2 cellular contexts compared by ENCODE assay signal in the genomic region with DNA sequence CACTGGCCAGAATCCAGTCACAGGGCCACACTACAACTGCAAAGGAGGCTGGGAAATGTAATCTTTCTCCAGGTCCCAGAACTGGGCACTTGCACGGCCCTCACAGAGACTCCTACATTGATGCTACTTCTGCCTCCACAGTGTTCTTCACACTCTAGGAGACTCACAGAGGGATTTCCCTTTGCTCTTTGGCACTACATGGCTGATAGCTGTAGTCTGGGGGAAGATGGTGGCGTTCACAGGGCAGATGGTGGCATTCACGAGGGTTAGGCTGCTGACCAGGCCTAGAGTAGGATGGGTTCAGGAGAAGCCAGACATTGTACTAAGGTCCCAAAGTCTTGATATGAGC.
TF ChIP-seq lines count a peak whose summit lies in the region.

No MANE protein-coding gene starts in this region.

TF ChIP-seq in WTC11, 78 proteins besides CTCF, POLR2A, EP300 and RAD21:
- TF ChIP-seq FOXJ3 (CRISPR knock-in tag; IDR thresholded peaks at IDR 0.05; ENCODE audit: borderline replicate concordance): no peak
- no peak for TF ChIP-seq GABPB1 (CRISPR knock-in tag; IDR thresholded peaks at IDR 0.05)
- TF ChIP-seq, protein P1, sequence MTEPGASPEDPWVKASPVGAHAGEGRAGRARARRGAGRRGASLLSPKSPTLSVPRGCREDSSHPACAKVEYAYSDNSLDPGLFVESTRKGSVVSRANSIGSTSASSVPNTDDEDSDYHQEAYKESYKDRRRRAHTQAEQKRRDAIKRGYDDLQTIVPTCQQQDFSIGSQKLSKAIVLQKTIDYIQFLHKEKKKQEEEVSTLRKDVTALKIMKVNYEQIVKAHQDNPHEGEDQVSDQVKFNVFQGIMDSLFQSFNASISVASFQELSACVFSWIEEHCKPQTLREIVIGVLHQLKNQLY (CRISPR knock-in tag; IDR thresholded peaks at IDR 0.05): no peak
- TF ChIP-seq RORB (CRISPR knock-in tag; IDR thresholded peaks at IDR 0.05): no peak
- no peak for TF ChIP-seq ELF4 (CRISPR knock-in tag; IDR thresholded peaks at IDR 0.05; ENCODE audit: low read depth)
- no peak for TF ChIP-seq GTF2I (CRISPR knock-in tag; conservative IDR thresholded peaks at IDR 0.05)
- TF ChIP-seq, protein P2, sequence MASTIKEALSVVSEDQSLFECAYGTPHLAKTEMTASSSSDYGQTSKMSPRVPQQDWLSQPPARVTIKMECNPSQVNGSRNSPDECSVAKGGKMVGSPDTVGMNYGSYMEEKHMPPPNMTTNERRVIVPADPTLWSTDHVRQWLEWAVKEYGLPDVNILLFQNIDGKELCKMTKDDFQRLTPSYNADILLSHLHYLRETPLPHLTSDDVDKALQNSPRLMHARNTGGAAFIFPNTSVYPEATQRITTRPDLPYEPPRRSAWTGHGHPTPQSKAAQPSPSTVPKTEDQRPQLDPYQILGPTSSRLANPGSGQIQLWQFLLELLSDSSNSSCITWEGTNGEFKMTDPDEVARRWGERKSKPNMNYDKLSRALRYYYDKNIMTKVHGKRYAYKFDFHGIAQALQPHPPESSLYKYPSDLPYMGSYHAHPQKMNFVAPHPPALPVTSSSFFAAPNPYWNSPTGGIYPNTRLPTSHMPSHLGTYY (CRISPR knock-in tag; IDR thresholded peaks at IDR 0.05): no peak
- TF ChIP-seq ZNF317 (CRISPR knock-in tag; IDR thresholded peaks at IDR 0.05; ENCODE audit: borderline replicate concordance, low read depth): no peak
- TF ChIP-seq NFATC4 (CRISPR knock-in tag; IDR thresholded peaks at IDR 0.05): no peak
- TF ChIP-seq, protein P3, sequence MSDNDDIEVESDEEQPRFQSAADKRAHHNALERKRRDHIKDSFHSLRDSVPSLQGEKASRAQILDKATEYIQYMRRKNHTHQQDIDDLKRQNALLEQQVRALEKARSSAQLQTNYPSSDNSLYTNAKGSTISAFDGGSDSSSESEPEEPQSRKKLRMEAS (CRISPR knock-in tag; IDR thresholded peaks at IDR 0.05): no peak
- TF ChIP-seq TEAD1 (CRISPR knock-in tag; IDR thresholded peaks at IDR 0.05): no peak
- no peak for TF ChIP-seq CBFB (CRISPR knock-in tag; IDR thresholded peaks at IDR 0.05; ENCODE audit: low read depth)
- TF ChIP-seq ZNF423 (CRISPR knock-in tag; IDR thresholded peaks at IDR 0.05): no peak
- TF ChIP-seq JAZF1 (CRISPR knock-in tag; IDR thresholded peaks at IDR 0.05): no peak
- TF ChIP-seq TCF7 (CRISPR knock-in tag; IDR thresholded peaks at IDR 0.05; ENCODE audit: low read depth): no peak
- TF ChIP-seq, protein P4, sequence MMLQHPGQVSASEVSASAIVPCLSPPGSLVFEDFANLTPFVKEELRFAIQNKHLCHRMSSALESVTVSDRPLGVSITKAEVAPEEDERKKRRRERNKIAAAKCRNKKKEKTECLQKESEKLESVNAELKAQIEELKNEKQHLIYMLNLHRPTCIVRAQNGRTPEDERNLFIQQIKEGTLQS (CRISPR knock-in tag; conservative IDR thresholded peaks at IDR 0.05): no peak
- TF ChIP-seq, protein P5, sequence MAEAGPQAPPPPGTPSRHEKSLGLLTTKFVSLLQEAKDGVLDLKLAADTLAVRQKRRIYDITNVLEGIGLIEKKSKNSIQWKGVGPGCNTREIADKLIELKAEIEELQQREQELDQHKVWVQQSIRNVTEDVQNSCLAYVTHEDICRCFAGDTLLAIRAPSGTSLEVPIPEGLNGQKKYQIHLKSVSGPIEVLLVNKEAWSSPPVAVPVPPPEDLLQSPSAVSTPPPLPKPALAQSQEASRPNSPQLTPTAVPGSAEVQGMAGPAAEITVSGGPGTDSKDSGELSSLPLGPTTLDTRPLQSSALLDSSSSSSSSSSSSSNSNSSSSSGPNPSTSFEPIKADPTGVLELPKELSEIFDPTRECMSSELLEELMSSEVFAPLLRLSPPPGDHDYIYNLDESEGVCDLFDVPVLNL (CRISPR knock-in tag; IDR thresholded peaks at IDR 0.05; ENCODE audit: borderline replicate concordance, low read depth): no peak
- TF ChIP-seq, protein P6, sequence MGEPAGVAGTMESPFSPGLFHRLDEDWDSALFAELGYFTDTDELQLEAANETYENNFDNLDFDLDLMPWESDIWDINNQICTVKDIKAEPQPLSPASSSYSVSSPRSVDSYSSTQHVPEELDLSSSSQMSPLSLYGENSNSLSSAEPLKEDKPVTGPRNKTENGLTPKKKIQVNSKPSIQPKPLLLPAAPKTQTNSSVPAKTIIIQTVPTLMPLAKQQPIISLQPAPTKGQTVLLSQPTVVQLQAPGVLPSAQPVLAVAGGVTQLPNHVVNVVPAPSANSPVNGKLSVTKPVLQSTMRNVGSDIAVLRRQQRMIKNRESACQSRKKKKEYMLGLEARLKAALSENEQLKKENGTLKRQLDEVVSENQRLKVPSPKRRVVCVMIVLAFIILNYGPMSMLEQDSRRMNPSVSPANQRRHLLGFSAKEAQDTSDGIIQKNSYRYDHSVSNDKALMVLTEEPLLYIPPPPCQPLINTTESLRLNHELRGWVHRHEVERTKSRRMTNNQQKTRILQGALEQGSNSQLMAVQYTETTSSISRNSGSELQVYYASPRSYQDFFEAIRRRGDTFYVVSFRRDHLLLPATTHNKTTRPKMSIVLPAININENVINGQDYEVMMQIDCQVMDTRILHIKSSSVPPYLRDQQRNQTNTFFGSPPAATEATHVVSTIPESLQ (CRISPR knock-in tag; IDR thresholded peaks at IDR 0.05): no peak
- TF ChIP-seq, protein P7, sequence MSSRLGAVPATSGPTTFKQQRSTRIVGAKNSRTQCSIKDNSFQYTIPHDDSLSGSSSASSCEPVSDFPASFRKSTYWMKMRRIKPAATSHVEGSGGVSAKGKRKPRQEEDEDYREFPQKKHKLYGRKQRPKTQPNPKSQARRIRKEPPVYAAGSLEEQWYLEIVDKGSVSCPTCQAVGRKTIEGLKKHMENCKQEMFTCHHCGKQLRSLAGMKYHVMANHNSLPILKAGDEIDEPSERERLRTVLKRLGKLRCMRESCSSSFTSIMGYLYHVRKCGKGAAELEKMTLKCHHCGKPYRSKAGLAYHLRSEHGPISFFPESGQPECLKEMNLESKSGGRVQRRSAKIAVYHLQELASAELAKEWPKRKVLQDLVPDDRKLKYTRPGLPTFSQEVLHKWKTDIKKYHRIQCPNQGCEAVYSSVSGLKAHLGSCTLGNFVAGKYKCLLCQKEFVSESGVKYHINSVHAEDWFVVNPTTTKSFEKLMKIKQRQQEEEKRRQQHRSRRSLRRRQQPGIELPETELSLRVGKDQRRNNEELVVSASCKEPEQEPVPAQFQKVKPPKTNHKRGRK (CRISPR knock-in tag; IDR thresholded peaks at IDR 0.05; ENCODE audit: borderline replicate concordance): no peak

TF ChIP-seq in GM23338, 12 proteins besides CTCF, POLR2A, EP300 and RAD21:
- TF ChIP-seq JUNB (IDR thresholded peaks at IDR 0.05; ENCODE audit: unreplicated experiment) (no peak), CREB1 (CRISPR knock-in tag; IDR thresholded peaks at IDR 0.05; ENCODE audit: low read depth) (no peak), NANOG (IDR thresholded peaks at IDR 0.05; ENCODE audit: borderline replicate concordance) (no peak), EZH2phosphoT487 (IDR thresholded peaks at IDR 0.05; ENCODE audit: unreplicated experiment) (no peak), POLR2AphosphoS5 (IDR thresholded peaks at IDR 0.05; ENCODE audit: low read depth) (no peak)
- TF ChIP-seq, protein P8, sequence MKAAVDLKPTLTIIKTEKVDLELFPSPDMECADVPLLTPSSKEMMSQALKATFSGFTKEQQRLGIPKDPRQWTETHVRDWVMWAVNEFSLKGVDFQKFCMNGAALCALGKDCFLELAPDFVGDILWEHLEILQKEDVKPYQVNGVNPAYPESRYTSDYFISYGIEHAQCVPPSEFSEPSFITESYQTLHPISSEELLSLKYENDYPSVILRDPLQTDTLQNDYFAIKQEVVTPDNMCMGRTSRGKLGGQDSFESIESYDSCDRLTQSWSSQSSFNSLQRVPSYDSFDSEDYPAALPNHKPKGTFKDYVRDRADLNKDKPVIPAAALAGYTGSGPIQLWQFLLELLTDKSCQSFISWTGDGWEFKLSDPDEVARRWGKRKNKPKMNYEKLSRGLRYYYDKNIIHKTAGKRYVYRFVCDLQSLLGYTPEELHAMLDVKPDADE (IDR thresholded peaks at IDR 0.05): no peak
- TF ChIP-seq, protein P9, sequence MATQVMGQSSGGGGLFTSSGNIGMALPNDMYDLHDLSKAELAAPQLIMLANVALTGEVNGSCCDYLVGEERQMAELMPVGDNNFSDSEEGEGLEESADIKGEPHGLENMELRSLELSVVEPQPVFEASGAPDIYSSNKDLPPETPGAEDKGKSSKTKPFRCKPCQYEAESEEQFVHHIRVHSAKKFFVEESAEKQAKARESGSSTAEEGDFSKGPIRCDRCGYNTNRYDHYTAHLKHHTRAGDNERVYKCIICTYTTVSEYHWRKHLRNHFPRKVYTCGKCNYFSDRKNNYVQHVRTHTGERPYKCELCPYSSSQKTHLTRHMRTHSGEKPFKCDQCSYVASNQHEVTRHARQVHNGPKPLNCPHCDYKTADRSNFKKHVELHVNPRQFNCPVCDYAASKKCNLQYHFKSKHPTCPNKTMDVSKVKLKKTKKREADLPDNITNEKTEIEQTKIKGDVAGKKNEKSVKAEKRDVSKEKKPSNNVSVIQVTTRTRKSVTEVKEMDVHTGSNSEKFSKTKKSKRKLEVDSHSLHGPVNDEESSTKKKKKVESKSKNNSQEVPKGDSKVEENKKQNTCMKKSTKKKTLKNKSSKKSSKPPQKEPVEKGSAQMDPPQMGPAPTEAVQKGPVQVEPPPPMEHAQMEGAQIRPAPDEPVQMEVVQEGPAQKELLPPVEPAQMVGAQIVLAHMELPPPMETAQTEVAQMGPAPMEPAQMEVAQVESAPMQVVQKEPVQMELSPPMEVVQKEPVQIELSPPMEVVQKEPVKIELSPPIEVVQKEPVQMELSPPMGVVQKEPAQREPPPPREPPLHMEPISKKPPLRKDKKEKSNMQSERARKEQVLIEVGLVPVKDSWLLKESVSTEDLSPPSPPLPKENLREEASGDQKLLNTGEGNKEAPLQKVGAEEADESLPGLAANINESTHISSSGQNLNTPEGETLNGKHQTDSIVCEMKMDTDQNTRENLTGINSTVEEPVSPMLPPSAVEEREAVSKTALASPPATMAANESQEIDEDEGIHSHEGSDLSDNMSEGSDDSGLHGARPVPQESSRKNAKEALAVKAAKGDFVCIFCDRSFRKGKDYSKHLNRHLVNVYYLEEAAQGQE (IDR thresholded peaks at IDR 0.05; ENCODE audit: unreplicated experiment): no peak
- TF ChIP-seq, protein P10, sequence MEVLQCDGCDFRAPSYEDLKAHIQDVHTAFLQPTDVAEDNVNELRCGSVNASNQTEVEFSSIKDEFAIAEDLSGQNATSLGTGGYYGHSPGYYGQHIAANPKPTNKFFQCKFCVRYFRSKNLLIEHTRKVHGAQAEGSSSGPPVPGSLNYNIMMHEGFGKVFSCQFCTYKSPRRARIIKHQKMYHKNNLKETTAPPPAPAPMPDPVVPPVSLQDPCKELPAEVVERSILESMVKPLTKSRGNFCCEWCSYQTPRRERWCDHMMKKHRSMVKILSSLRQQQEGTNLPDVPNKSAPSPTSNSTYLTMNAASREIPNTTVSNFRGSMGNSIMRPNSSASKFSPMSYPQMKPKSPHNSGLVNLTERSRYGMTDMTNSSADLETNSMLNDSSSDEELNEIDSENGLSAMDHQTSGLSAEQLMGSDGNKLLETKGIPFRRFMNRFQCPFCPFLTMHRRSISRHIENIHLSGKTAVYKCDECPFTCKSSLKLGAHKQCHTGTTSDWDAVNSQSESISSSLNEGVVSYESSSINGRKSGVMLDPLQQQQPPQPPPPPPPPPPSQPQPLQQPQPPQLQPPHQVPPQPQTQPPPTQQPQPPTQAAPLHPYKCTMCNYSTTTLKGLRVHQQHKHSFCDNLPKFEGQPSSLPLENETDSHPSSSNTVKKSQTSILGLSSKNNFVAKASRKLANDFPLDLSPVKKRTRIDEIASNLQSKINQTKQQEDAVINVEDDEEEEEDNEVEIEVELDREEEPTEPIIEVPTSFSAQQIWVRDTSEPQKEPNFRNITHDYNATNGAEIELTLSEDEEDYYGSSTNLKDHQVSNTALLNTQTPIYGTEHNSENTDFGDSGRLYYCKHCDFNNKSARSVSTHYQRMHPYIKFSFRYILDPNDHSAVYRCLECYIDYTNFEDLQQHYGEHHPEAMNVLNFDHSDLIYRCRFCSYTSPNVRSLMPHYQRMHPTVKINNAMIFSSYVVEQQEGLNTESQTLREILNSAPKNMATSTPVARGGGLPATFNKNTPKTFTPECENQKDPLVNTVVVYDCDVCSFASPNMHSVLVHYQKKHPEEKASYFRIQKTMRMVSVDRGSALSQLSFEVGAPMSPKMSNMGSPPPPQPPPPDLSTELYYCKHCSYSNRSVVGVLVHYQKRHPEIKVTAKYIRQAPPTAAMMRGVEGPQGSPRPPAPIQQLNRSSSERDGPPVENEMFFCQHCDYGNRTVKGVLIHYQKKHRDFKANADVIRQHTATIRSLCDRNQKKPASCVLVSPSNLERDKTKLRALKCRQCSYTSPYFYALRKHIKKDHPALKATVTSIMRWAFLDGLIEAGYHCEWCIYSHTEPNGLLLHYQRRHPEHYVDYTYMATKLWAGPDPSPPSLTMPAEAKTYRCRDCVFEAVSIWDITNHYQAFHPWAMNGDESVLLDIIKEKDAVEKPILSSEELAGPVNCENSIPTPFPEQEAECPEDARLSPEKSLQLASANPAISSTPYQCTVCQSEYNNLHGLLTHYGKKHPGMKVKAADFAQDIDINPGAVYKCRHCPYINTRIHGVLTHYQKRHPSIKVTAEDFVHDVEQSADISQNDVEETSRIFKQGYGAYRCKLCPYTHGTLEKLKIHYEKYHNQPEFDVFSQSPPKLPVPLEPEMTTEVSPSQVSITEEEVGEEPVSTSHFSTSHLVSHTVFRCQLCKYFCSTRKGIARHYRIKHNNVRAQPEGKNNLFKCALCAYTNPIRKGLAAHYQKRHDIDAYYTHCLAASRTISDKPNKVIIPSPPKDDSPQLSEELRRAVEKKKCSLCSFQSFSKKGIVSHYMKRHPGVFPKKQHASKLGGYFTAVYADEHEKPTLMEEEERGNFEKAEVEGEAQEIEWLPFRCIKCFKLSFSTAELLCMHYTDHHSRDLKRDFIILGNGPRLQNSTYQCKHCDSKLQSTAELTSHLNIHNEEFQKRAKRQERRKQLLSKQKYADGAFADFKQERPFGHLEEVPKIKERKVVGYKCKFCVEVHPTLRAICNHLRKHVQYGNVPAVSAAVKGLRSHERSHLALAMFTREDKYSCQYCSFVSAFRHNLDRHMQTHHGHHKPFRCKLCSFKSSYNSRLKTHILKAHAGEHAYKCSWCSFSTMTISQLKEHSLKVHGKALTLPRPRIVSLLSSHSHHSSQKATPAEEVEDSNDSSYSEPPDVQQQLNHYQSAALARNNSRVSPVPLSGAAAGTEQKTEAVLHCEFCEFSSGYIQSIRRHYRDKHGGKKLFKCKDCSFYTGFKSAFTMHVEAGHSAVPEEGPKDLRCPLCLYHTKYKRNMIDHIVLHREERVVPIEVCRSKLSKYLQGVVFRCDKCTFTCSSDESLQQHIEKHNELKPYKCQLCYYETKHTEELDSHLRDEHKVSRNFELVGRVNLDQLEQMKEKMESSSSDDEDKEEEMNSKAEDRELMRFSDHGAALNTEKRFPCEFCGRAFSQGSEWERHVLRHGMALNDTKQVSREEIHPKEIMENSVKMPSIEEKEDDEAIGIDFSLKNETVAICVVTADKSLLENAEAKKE (CRISPR knock-in tag; IDR thresholded peaks at IDR 0.05): no peak
